ENCODE assay signal across 8 cellular contexts in genomic region chr2:105789745-105790466, GRCh38. TPM values are rescaled to one million over a fixed set of nuclear protein-coding genes. Genes with fewer than 3 reads are reported as not detected.
A peak's percentile ranks its signal among the peaks of the same experiment; 100 is the strongest.
DNase-seq lines count a peak whose midpoint lies in the region; ATAC-seq, FAIRE-seq and TF ChIP-seq lines count a peak whose summit lies in the region.

No MANE protein-coding gene starts in this region.

- TF ChIP-seq POLR2A in GM12892 (IDR thresholded peaks at IDR 0.05; ENCODE audit: low read depth, low read length), result no peak

- no peaks in the 10 kb centered on the region for H3K9me3 Mint-ChIP-seq in activated T-cell treated with anti-CD3 and anti-CD28 coated beads, Interleukin-2, amount 50 U/mL, for 4 hours

- no peaks in the 10 kb centered on the region for H3K9me3 ChIP-seq in skeletal muscle tissue (ENCODE audit: control insufficient read depth in 3 of 3, low read length in 3 of 3)

- DNase-seq in GM12892 (ENCODE audit: insufficient read length) (peak; percentile 35), NCI-H1694 treated with DMSO at 0.1 percent for 48 hours (lab: John Stamatoyannopoulos, UW) (peak; percentile 75), fibroblast of villous mesenchyme (ENCODE audit: low read depth) (peak; percentile 68), COLO668 (lab: John Stamatoyannopoulos, UW; ENCODE audit: unreplicated experiment) (no peak), NCI-H2029 (lab: John Stamatoyannopoulos, UW) (no peak)
- DNase-seq in activated T-cell treated with anti-CD3 and anti-CD28 coated beads, Interleukin-2, amount 50 U/mL, for 4 hours, result peak; percentile 55

- H3K36me3 ChIP-seq in skeletal muscle tissue (ENCODE audit: control insufficient read depth in 3 of 3, insufficient read depth in 3 of 3, low read length in 3 of 3), result no peaks in the 10 kb centered on the region

- H3K4me3 ChIP-seq in fibroblast of villous mesenchyme (ENCODE audit: low read depth, low read length), result no peak overlapping the region
- peak overlapping the region; percentile 44 to 57 (median 56) for H3K4me3 ChIP-seq in skeletal muscle tissue (ENCODE audit: low read length in 3 of 3)

- H3K9ac ChIP-seq in skeletal muscle tissue (ENCODE audit: low read depth in 1 of 3, low read length in 3 of 3), result peak overlapping the region; percentile 23 to 72 (median 55)

- H3K36me3 Mint-ChIP-seq in activated T-cell treated with anti-CD3 and anti-CD28 coated beads, Interleukin-2, amount 50 U/mL, for 4 hours (ENCODE audit: insufficient read depth), result peaks cover 12% of the 10 kb centered on the region

- peak overlapping the region; percentile 67 for H3K4me3 Mint-ChIP-seq in activated T-cell treated with anti-CD3 and anti-CD28 coated beads, Interleukin-2, amount 50 U/mL, for 4 hours

- H3K27me3 ChIP-seq in skeletal muscle tissue (ENCODE audit: control insufficient read depth in 3 of 3, insufficient read depth in 3 of 3, low read length in 3 of 3), result no peaks in the 10 kb centered on the region

- H3K4me1 Mint-ChIP-seq in activated T-cell treated with anti-CD3 and anti-CD28 coated beads, Interleukin-2, amount 50 U/mL, for 4 hours (ENCODE audit: low read depth), result peaks cover 92% of the 10 kb centered on the region

- no peaks in the 10 kb centered on the region for H3K27me3 Mint-ChIP-seq in activated T-cell treated with anti-CD3 and anti-CD28 coated beads, Interleukin-2, amount 50 U/mL, for 4 hours (ENCODE audit: low read depth)

- no peak for TF ChIP-seq CTCF in fibroblast of villous mesenchyme (IDR thresholded peaks at IDR 0.05; ENCODE audit: insufficient read depth, low read depth, low read length)

- peaks cover 39 to 59% (median 41%) of the 10 kb centered on the region in 3 donors for H3K4me1 ChIP-seq in skeletal muscle tissue (ENCODE audit: control insufficient read depth in 3 of 3, insufficient read depth in 3 of 3, low read length in 3 of 3)

- peak; percentile 74 for ATAC-seq in HG02571 (IDR thresholded peaks at IDR 0.05; ENCODE audit: unreplicated experiment)
- ATAC-seq in activated T-cell treated with anti-CD3 and anti-CD28 coated beads, Interleukin-2, amount 50 U/mL, for 4 hours, result peak; percentile 85 to 89

- peak overlapping the region; percentile 84 for H3K27ac ChIP-seq in skeletal muscle tissue (ENCODE audit: low read depth, low read length)

- peak; percentile 91 for FAIRE-seq in GM12892 (lab: Jason Lieb, UNC)

RNA-seq across cellular contexts. Expression of gene NCK2, which starts 45.2 kb away (rescaled TPM):
- 26.4 TPM for polyA plus RNA-seq in GM12892 (2012; ENCODE audit: missing spikeins)
- 10 to 100 TPM; 71.6 to 79.1 (median 73.5) TPM for total RNA-seq in activated T-cell treated with anti-CD3 and anti-CD28 coated beads, Interleukin-2, amount 50 U/mL, for 4 hours
- total RNA-seq in fibroblast of villous mesenchyme (22.5 and 31.2 TPM in 2 replicates), skeletal muscle tissue (42.3 TPM)

Comparison
In these comparisons a context has a peak if more than half of its experiments do, and no peak if none do; other contexts are left out.
1. DNase-seq: peak in GM12892 (single experiment), NCI-H1694 treated with DMSO at 0.1 percent for 48 hours (single experiment), activated T-cell treated with anti-CD3 and anti-CD28 coated beads, Interleukin-2, amount 50 U/mL, for 4 hours (single experiment) and fibroblast of villous mesenchyme (single experiment); none in COLO668 (single experiment) and NCI-H2029 (single experiment).